8 cellular contexts compared by ENCODE assay signal in the genomic region with DNA sequence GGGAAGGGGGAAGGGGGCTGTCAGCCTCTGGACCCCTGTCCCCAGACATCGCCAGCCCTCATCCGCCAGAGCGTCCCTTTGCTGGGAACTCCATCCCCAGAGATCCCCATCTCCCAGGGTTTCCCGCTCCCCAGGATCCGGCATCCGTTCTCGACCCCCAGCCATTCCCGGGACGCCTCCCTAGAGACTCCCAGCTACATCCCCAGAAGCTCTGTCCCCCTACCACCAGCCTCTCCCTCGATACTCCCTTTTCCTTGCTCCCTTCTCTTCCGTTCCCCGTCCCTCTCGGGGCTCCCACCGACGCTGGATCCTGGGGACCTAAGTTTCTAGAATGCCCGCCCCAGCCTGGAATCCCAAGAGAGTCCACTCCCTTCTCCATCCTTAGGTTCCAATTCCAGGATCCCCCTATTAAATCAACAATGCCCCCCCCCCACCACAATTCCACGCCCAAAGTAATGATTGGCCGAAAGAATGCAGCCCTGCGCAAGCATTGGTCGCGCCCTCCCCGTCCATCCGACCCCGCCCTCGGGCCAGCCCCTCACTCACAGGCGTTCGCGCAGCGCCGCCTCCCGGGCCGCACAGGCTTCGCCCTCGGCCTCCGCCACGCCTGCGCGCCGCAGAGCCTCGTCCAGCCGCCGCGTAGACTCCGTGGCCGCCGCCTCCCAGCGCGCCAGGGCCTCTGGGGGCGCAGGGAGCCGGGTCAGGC. TPM values are rescaled to one million over a fixed set of nuclear protein-coding genes. Genes with fewer than 3 reads are reported as not detected.
DNase-seq lines count a peak whose midpoint lies in the region; ATAC-seq and TF ChIP-seq lines count a peak whose summit lies in the region.

No MANE protein-coding gene starts in this region.

- peak; percentile 95 for DNase-seq in COLO829 (ENCODE audit: low spot score)
- DNase-seq in HS-5 (ENCODE audit: low read depth) = peak; percentile 44
- DNase-seq in NOMO-1 (lab: John Stamatoyannopoulos, UW; ENCODE audit: unreplicated experiment in 2 of 2) = peak; percentile 87 to 90
- DNase-seq in activated CD8-positive, alpha-beta memory T cell treated with anti-CD3 and anti-CD28 coated beads, Interleukin-2, amount 50 U/mL, for 24 hours (ENCODE audit: extremely low read depth) = peak; percentile 80
- DNase-seq in epithelial cell of esophagus (ENCODE audit: low read depth) = peak; percentile 94
- peak; percentile 88 for DNase-seq in mucosa of gallbladder (ENCODE audit: low spot score)
- peak; percentile 88 to 93 for DNase-seq in stimulated activated CD8-positive, alpha-beta memory T cell treated with anti-CD3 and anti-CD28 coated beads, Interleukin-2, amount 100 ng/mL, for 48 hours (ENCODE audit: low read depth in 2 of 2)

- peak overlapping the region; percentile 52 for H3K4me3 ChIP-seq in epithelial cell of esophagus (ENCODE audit: low read length)

- TF ChIP-seq CTCF in epithelial cell of esophagus (IDR thresholded peaks at IDR 0.05; ENCODE audit: insufficient read depth, low read depth, low read length, missing control alignments) = peak; percentile 42

- ATAC-seq in GM19467 (IDR thresholded peaks at IDR 0.05; ENCODE audit: unreplicated experiment) = peak; percentile 86

RNA-seq across cellular contexts. Expression of a gene that starts 3.2 kb away (rescaled TPM):
- 1.0 TPM for total RNA-seq in mucosa of gallbladder

RNA-seq across cellular contexts. Expression of a gene that starts 13.7 kb away (rescaled TPM):
- 166 TPM for total RNA-seq in mucosa of gallbladder

RNA-seq across cellular contexts. Expression of a gene that starts 14.6 kb away (rescaled TPM):
- 90.6 TPM for total RNA-seq in mucosa of gallbladder

RNA-seq across cellular contexts. Expression of a gene that starts 29.0 kb away (rescaled TPM):
- 61.2 TPM for total RNA-seq in mucosa of gallbladder

RNA-seq across cellular contexts. Expression of a gene that starts 53.5 kb away (rescaled TPM):
- total RNA-seq in mucosa of gallbladder = 24.7 TPM

Comparison
In these comparisons a context has a peak if more than half of its experiments do, and no peak if none do; other contexts are left out.
1. Peak in every context shown above with its lines: DNase-seq, ATAC-seq and H3K4me3 ChIP-seq.
2. DNase-seq: peak in every context shown above with its lines; median percentile 95 in COLO829; 94 in epithelial cell of esophagus; 90 in stimulated activated CD8-positive, alpha-beta memory T cell treated with anti-CD3 and anti-CD28 coated beads, Interleukin-2, amount 100 ng/mL, for 48 hours; 88 in NOMO-1; 88 in mucosa of gallbladder; 80 in activated CD8-positive, alpha-beta memory T cell treated with anti-CD3 and anti-CD28 coated beads, Interleukin-2, amount 50 U/mL, for 24 hours; 44 in HS-5.